In genomic region chr17:77449908-77450741, GRCh38 we compare ENCODE assay signal across 1 cellular context.
A peak's percentile ranks its signal among the peaks of the same experiment; 100 is the strongest.
TF ChIP-seq lines count a peak whose summit lies in the region.

No MANE protein-coding gene starts in this region.

TF ChIP-seq in HepG2, 621 proteins besides CTCF, POLR2A, EP300 and RAD21 (continued from another document and continues in another):
- TF ChIP-seq ATAD3A (CRISPR knock-in tag; IDR thresholded peaks at IDR 0.05), result no peak
- TF ChIP-seq TEAD3 (CRISPR knock-in tag; optimal IDR thresholded peaks at IDR 0.05; ENCODE audit: borderline replicate concordance), result peak; percentile 63
- peak; percentile 63 for TF ChIP-seq ZNF883 (CRISPR knock-in tag; IDR thresholded peaks at IDR 0.05; ENCODE audit: not compliant biosample characterization)
- TF ChIP-seq LCORL (IDR thresholded peaks at IDR 0.05), result no peak
- peak; percentile 58 for TF ChIP-seq LCORL (CRISPR knock-in tag; IDR thresholded peaks at IDR 0.05)
- TF ChIP-seq PATZ1 (CRISPR knock-in tag; IDR thresholded peaks at IDR 0.05), result peak; percentile 69
- no peak for TF ChIP-seq ZNF329 (CRISPR knock-in tag; IDR thresholded peaks at IDR 0.05; ENCODE audit: low read depth)
- peak; percentile 18 for TF ChIP-seq PCBP2 (optimal IDR thresholded peaks at IDR 0.05; ENCODE audit: low read depth, low read length, poor library complexity, severe bottlenecking)
- TF ChIP-seq PHF20 (CRISPR knock-in tag; IDR thresholded peaks at IDR 0.05), result peak; percentile 40; the same call in 1 of the 2 replicates
- TF ChIP-seq TCF12 (IDR thresholded peaks at IDR 0.05), result no peak
- TF ChIP-seq TCF12 (CRISPR knock-in tag; IDR thresholded peaks at IDR 0.05), result no peak
- TF ChIP-seq ARNT2 (CRISPR knock-in tag; IDR thresholded peaks at IDR 0.05; ENCODE audit: low read depth), result no peak
- TF ChIP-seq SOX13 (IDR thresholded peaks at IDR 0.05), result 0 out of 2 replicates have a peak, but pooled peaks have one; percentile 11
- TF ChIP-seq SOX13 (CRISPR knock-in tag; conservative IDR thresholded peaks at IDR 0.05 in 1 of 2, IDR thresholded peaks at IDR 0.05 in 1 of 2), result no peak; a peak in 1 of 4 replicates
- TF ChIP-seq KDM5B (CRISPR knock-in tag; IDR thresholded peaks at IDR 0.05; ENCODE audit: borderline replicate concordance), result 0 out of 2 replicates have a peak, but pooled peaks have one; percentile 41
- TF ChIP-seq ELF3 (CRISPR knock-in tag; IDR thresholded peaks at IDR 0.05), result 0 out of 2 replicates have a peak, but pooled peaks have one; percentile 2
- TF ChIP-seq CSRNP1 (CRISPR knock-in tag; IDR thresholded peaks at IDR 0.05), result no peak
- peak; percentile 38 for TF ChIP-seq ZSCAN9 (CRISPR knock-in tag; IDR thresholded peaks at IDR 0.05; ENCODE audit: borderline replicate concordance)
- 0 out of 2 replicates have a peak, but pooled peaks have one; percentile 39 for TF ChIP-seq FOXJ3 (CRISPR knock-in tag; IDR thresholded peaks at IDR 0.05; ENCODE audit: borderline replicate concordance)
- peak; percentile 55; the same call in 1 of the 2 replicates for TF ChIP-seq ZNF280D (CRISPR knock-in tag; IDR thresholded peaks at IDR 0.05)
- 0 out of 2 replicates have a peak, but pooled peaks have one; percentile 15 for TF ChIP-seq YEATS4 (CRISPR knock-in tag; IDR thresholded peaks at IDR 0.05; ENCODE audit: borderline replicate concordance)
- TF ChIP-seq FOXP4 (CRISPR knock-in tag; IDR thresholded peaks at IDR 0.05), result peak; percentile 10; the same call in 1 of the 2 replicates
- TF ChIP-seq ZNF354B (CRISPR knock-in tag; IDR thresholded peaks at IDR 0.05), result no peak
- peak; percentile 79; the same call in 1 of the 2 replicates for TF ChIP-seq PBX2 (CRISPR knock-in tag; IDR thresholded peaks at IDR 0.05)
- peak; percentile 40; the same call in 1 of the 2 replicates for TF ChIP-seq ZBTB20 (CRISPR knock-in tag; IDR thresholded peaks at IDR 0.05; ENCODE audit: borderline replicate concordance, low read depth)
- TF ChIP-seq NCOR1 (IDR thresholded peaks at IDR 0.05; ENCODE audit: borderline replicate concordance, low read length), result peak; percentile 12; the same call in 1 of the 2 replicates
- 0 out of 2 replicates have a peak, but pooled peaks have one; percentile 9 for TF ChIP-seq HNF1B (CRISPR knock-in tag; IDR thresholded peaks at IDR 0.05)
- peak; percentile 58; the same call in 1 of the 2 replicates for TF ChIP-seq ZNF510 (CRISPR knock-in tag; IDR thresholded peaks at IDR 0.05; ENCODE audit: low read depth)
- peak; percentile 98 for TF ChIP-seq NR2C2 (CRISPR knock-in tag; IDR thresholded peaks at IDR 0.05; ENCODE audit: borderline replicate concordance)
- no peak for TF ChIP-seq ZNF512 (CRISPR knock-in tag; IDR thresholded peaks at IDR 0.05)
- no peak for TF ChIP-seq KIAA2018 (CRISPR knock-in tag; IDR thresholded peaks at IDR 0.05; ENCODE audit: borderline replicate concordance)
- no peak for TF ChIP-seq ZNF850 (CRISPR knock-in tag; conservative IDR thresholded peaks at IDR 0.05)
